8 cellular contexts compared by ENCODE assay signal in the genomic region with DNA sequence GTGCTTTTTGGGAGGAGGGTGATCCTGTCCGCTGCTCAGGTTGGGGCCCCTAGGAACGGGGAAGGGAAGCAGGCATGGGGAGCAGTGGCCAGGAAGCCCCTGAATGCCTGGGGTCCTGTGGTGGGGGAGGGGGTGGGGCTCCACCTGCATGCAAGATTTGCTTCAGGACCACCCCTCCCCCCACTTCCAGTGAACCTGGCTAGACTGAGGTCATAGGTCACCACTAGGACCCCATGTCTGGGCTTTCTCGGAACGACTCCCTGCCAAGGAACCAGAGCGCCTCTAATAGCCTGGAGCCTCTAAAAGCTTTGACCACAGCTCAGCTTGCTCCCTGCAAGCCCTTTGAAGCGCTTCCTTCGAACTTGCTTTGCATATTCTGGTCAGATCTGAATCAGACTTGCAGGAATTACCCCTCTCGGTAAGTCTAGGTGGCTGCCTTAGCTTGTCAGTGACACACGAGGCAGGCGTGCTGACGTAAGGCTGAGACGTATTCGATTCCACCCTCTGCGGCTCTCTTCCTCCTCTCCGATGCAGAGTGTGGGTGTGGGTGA. TPM values are rescaled to one million over a fixed set of nuclear protein-coding genes. Genes with fewer than 3 reads are reported as not detected.
A peak's percentile ranks its signal among the peaks of the same experiment; 100 is the strongest.
DNase-seq lines count a peak whose midpoint lies in the region; ATAC-seq and TF ChIP-seq lines count a peak whose summit lies in the region.

No MANE protein-coding gene starts in this region.

- H3K9me3 ChIP-seq in DOHH2 (ENCODE audit: control insufficient read depth, insufficient read depth, low read length): no peaks in the 10 kb centered on the region
- H3K9me3 ChIP-seq in stomach smooth muscle (ENCODE audit: control insufficient read depth in 2 of 2, low read length in 2 of 2): no peaks in the 10 kb centered on the region

- peak overlapping the region; percentile 58 for H3K4me3 Mint-ChIP-seq in nephron progenitor cell

- peak overlapping the region; percentile 63 for H3K4me2 ChIP-seq in DOHH2 (ENCODE audit: low read length)

- H3K36me3 Mint-ChIP-seq in nephron progenitor cell (ENCODE audit: low read depth): peaks cover 19% of the 10 kb centered on the region

- H4K20me1 ChIP-seq in DOHH2 (ENCODE audit: control insufficient read depth, insufficient read depth, low read depth, low read length): peaks cover 8% of the 10 kb centered on the region

- no peaks in the 10 kb centered on the region for H3K9me2 ChIP-seq in DOHH2 (replicated peaks; ENCODE audit: control insufficient read depth, low read length)

- H3K36me3 ChIP-seq in DOHH2 (ENCODE audit: control insufficient read depth, low read length) (no peaks in the 10 kb centered on the region), stomach smooth muscle (ENCODE audit: control insufficient read depth in 2 of 2, insufficient read depth in 2 of 2, low read length in 2 of 2) (peaks cover 2 to 24% of the 10 kb centered on the region in 2 donors)

- no peaks in the 10 kb centered on the region for H3K79me2 ChIP-seq in DOHH2 (ENCODE audit: control insufficient read depth, low read length)

- no peaks in the 10 kb centered on the region; the same call in 1 of the 2 replicates for H3F3A ChIP-seq in DOHH2 (ENCODE audit: control insufficient read depth, insufficient read depth)

- peaks cover 14% of the 10 kb centered on the region for H3K27me3 Mint-ChIP-seq in nephron progenitor cell (ENCODE audit: low read depth, poor library complexity)

- TF ChIP-seq CTCF in DOHH2 (IDR thresholded peaks at IDR 0.05; ENCODE audit: low read depth, low read length, poor library complexity, severe bottlenecking) (no peak), coronary artery (IDR thresholded peaks at IDR 0.05) (no peak), nephron progenitor cell (IDR thresholded peaks at IDR 0.05) (no peak)

- peaks cover 60% of the 10 kb centered on the region for H3K4me1 ChIP-seq in DOHH2 (ENCODE audit: control insufficient read depth, low read length)
- peaks cover 72% of the 10 kb centered on the region for H3K4me1 ChIP-seq in stomach smooth muscle (ENCODE audit: control insufficient read depth, insufficient read depth, low read length)

- H3K4me1 Mint-ChIP-seq in nephron progenitor cell: peaks cover 75% of the 10 kb centered on the region

- peak; percentile 63 for ATAC-seq in GM21529 (IDR thresholded peaks at IDR 0.05; ENCODE audit: unreplicated experiment)

- H3K27ac ChIP-seq in DOHH2 (ENCODE audit: low read depth, low read length): no peak overlapping the region
- H3K27ac ChIP-seq in coronary artery: peak overlapping the region; percentile 27 to 46
- H3K27ac ChIP-seq in stomach smooth muscle (ENCODE audit: low read length): peak overlapping the region; percentile 49

- H3K4me3 ChIP-seq in DOHH2 (ENCODE audit: low read length): peak overlapping the region; percentile 36; the same call in 1 of the 2 replicates
- peak overlapping the region; percentile 36 for H3K4me3 ChIP-seq in Jurkat, Clone E6-1 (ENCODE audit: low read length)
- peak overlapping the region; percentile 32 for H3K4me3 ChIP-seq in coronary artery
- H3K4me3 ChIP-seq in stomach smooth muscle (ENCODE audit: low read length in 2 of 2): peak overlapping the region; percentile 33 to 49

- DNase-seq in Jurkat, Clone E6-1 (ENCODE audit: low read depth, low spot score): peak; percentile 88
- peak; percentile 82 for DNase-seq in activated CD4-positive, alpha-beta T cell treated with anti-CD3 and anti-CD28 coated beads for 1 hour
- DNase-seq in coronary artery (ENCODE audit: low spot score): no peak
- peak; percentile 31 for DNase-seq in nephron progenitor cell
- no peak for DNase-seq in NCI-H2107 (lab: John Stamatoyannopoulos, UW)

- no peak overlapping the region for H3K27ac Mint-ChIP-seq in nephron progenitor cell

- H3K9ac ChIP-seq in stomach smooth muscle (ENCODE audit: low read length in 2 of 2): peak overlapping the region; percentile 6 to 29

- H3K9me3 Mint-ChIP-seq in nephron progenitor cell: no peaks in the 10 kb centered on the region

- H3K27me3 ChIP-seq in DOHH2 (ENCODE audit: control insufficient read depth, low read length) (peaks cover 89% of the 10 kb centered on the region), stomach smooth muscle (ENCODE audit: control insufficient read depth in 1 of 2, insufficient read depth in 2 of 2, low read length in 2 of 2) (no peaks in the 10 kb centered on the region)

RNA-seq across cellular contexts. Expression of a gene that starts 3.6 kb away (rescaled TPM):
- 1.3 TPM for polyA plus RNA-seq in Jurkat, Clone E6-1 (2012; ENCODE audit: insufficient read depth, insufficient read length)

RNA-seq across cellular contexts. Expression of a gene that starts 22.2 kb away (rescaled TPM):
- 31.5 TPM for polyA plus RNA-seq in Jurkat, Clone E6-1 (2012; ENCODE audit: insufficient read depth, insufficient read length)

Comparison
In these comparisons a context has a peak if more than half of its experiments do, and no peak if none do; other contexts are left out.
1. DNase-seq: peak in Jurkat, Clone E6-1 (single experiment), activated CD4-positive, alpha-beta T cell treated with anti-CD3 and anti-CD28 coated beads for 1 hour (single experiment) and nephron progenitor cell (single experiment); none in coronary artery (single experiment) and NCI-H2107 (single experiment).
2. Peak in every context shown above with its lines, with median percentiles within 50 percentile points of each other: H3K4me3 ChIP-seq.